Comparison of ENCODE assay signal across 26 cellular contexts in genomic region chr9:126894052-126894603, GRCh38.
"Had no signal": no experiment of that assay in that cellular context is flagged by ENCODE, and none has a peak within 500 bp of the region (broad histone marks: within the 10 kb centered on the region; RNA-seq: fewer than 3 reads in every experiment).

No MANE protein-coding gene starts in this region.

- H3K27ac Mint-ChIP-seq: activated CD4-positive, alpha-beta memory T cell treated with anti-CD3 and anti-CD28 coated beads, Interleukin-2, amount 10 ng/mL, durations not matched to agents 7 days and 5 days; activated CD4-positive, alpha-beta T cell treated with anti-CD3 and anti-CD28 coated beads, Interleukin-2, amount 10 ng/mL, durations not matched to agents 24 days and 14 days; activated naive CD4-positive, alpha-beta T cell treated with anti-CD3 and anti-CD28 coated beads, Interleukin-2, amount 50 U/mL, for 24 hours; activated T-helper 1 cell treated with anti-CD3 and anti-CD28 coated beads, Interleukin-12 subunit alpha, Interleukin-12 subunit beta, Interleukin-2, Interleukin-4 antibody, amounts not matched to agents 30 ng/mL and 10 ng/mL and 1 ng/mL, durations not matched to agents 14 hours and 24 hours and 36 hours; stimulated activated naive B cell treated with anti-CD40 and anti-IgM and Interleukin-4, amounts not matched to agents 10 μg/mL and 1 μg/mL and 100 μg/mL, for 72 hours; T-helper 2 cell treated with Interferon-gamma antibody and Interleukin-4, amounts not matched to agents 5 μg/mL and 100 μg/mL, for 36 hours; type B pancreatic cell had no signal

- H3K4me1 ChIP-seq: adrenal gland, ascending aorta, vagina had no signal

- H3K4me3 ChIP-seq: adrenal gland, ascending aorta, mucosa of descending colon, thoracic aorta, vagina had no signal

- H3K27ac ChIP-seq: adrenal gland, ascending aorta, brain microvascular endothelial cell, thoracic aorta, vagina, VCaP had no signal

- H3K9me3 Mint-ChIP-seq: activated CD4-positive, alpha-beta memory T cell treated with anti-CD3 and anti-CD28 coated beads, Interleukin-2, amount 10 ng/mL, durations not matched to agents 7 days and 5 days; activated CD4-positive, alpha-beta T cell treated with anti-CD3 and anti-CD28 coated beads, Interleukin-2, amount 10 ng/mL, durations not matched to agents 24 days and 14 days; activated naive CD4-positive, alpha-beta T cell treated with anti-CD3 and anti-CD28 coated beads, Interleukin-2, amount 50 U/mL, for 24 hours; activated T-helper 1 cell treated with anti-CD3 and anti-CD28 coated beads, Interleukin-12 subunit alpha, Interleukin-12 subunit beta, Interleukin-2, Interleukin-4 antibody, amounts not matched to agents 30 ng/mL and 10 ng/mL and 1 ng/mL, durations not matched to agents 14 hours and 24 hours and 36 hours; stimulated activated naive B cell treated with anti-CD40 and anti-IgM and Interleukin-4, amounts not matched to agents 10 μg/mL and 1 μg/mL and 100 μg/mL, for 72 hours; T-helper 2 cell treated with Interferon-gamma antibody and Interleukin-4, amounts not matched to agents 5 μg/mL and 100 μg/mL, for 36 hours; type B pancreatic cell had no signal

- DNase-seq: activated CD4-positive, alpha-beta memory T cell treated with anti-CD3 and anti-CD28 coated beads, Interleukin-2, amount 10 ng/mL, durations not matched to agents 7 days and 5 days; activated CD4-positive, alpha-beta T cell treated with anti-CD3 and anti-CD28 coated beads, Interleukin-2, amount 10 ng/mL, durations not matched to agents 24 days and 14 days; activated gamma-delta T cell treated with Interleukin-2 at 50 U/mL for 16 hours; brain microvascular endothelial cell; central memory CD4-positive, alpha-beta T cell; dermis blood vessel endothelial cell; effector CD8-positive, alpha-beta T cell; foreskin melanocyte; hypothalamus; mucosa of descending colon; posterior cingulate gyrus; small intestine; stimulated activated CD4-positive, alpha-beta T cell treated with anti-CD3 and anti-CD28 coated beads, Interleukin-15, amount 100 ng/mL, for 24 hours; stimulated activated CD8-positive, alpha-beta memory T cell treated with anti-CD3 and anti-CD28 coated beads, Interleukin-4, amount 100 ng/mL, for 48 hours; stimulated activated naive B cell treated with anti-CD40 and anti-IgM and Interleukin-4, amounts not matched to agents 10 μg/mL and 1 μg/mL and 100 μg/mL, for 72 hours had no signal

- ATAC-seq: activated CD4-positive, CD25-positive, alpha-beta regulatory T cell treated with anti-CD3 and anti-CD28 coated beads, Interleukin-2, amount 50 U/mL, for 24 hours; mucosa of descending colon; sciatic nerve; stimulated activated naive B cell treated with anti-CD40 and anti-IgM and Interleukin-4, amounts not matched to agents 10 μg/mL and 1 μg/mL and 100 μg/mL, for 72 hours had no signal

- H3K27me3 ChIP-seq: adrenal gland, ascending aorta, brain microvascular endothelial cell, vagina had no signal

- H3K4me1 Mint-ChIP-seq: activated naive CD4-positive, alpha-beta T cell treated with anti-CD3 and anti-CD28 coated beads, Interleukin-2, amount 50 U/mL, for 24 hours had no signal

- H3K9me3 ChIP-seq: adrenal gland, ascending aorta, mucosa of descending colon, thoracic aorta, vagina had no signal

- H3K36me3 ChIP-seq: adrenal gland, ascending aorta, brain microvascular endothelial cell, thoracic aorta, vagina had no signal

- H3K36me3 Mint-ChIP-seq: activated naive CD4-positive, alpha-beta T cell treated with anti-CD3 and anti-CD28 coated beads, Interleukin-2, amount 50 U/mL, for 24 hours; stimulated activated naive B cell treated with anti-CD40 and anti-IgM and Interleukin-4, amounts not matched to agents 10 μg/mL and 1 μg/mL and 100 μg/mL, for 72 hours; type B pancreatic cell had no signal

- H3K4me3 Mint-ChIP-seq: activated CD4-positive, alpha-beta memory T cell treated with anti-CD3 and anti-CD28 coated beads, Interleukin-2, amount 10 ng/mL, durations not matched to agents 7 days and 5 days; activated CD4-positive, alpha-beta T cell treated with anti-CD3 and anti-CD28 coated beads, Interleukin-2, amount 10 ng/mL, durations not matched to agents 24 days and 14 days; activated naive CD4-positive, alpha-beta T cell treated with anti-CD3 and anti-CD28 coated beads, Interleukin-2, amount 50 U/mL, for 24 hours; activated T-helper 1 cell treated with anti-CD3 and anti-CD28 coated beads, Interleukin-12 subunit alpha, Interleukin-12 subunit beta, Interleukin-2, Interleukin-4 antibody, amounts not matched to agents 30 ng/mL and 10 ng/mL and 1 ng/mL, durations not matched to agents 14 hours and 24 hours and 36 hours; stimulated activated naive B cell treated with anti-CD40 and anti-IgM and Interleukin-4, amounts not matched to agents 10 μg/mL and 1 μg/mL and 100 μg/mL, for 72 hours; T-helper 2 cell treated with Interferon-gamma antibody and Interleukin-4, amounts not matched to agents 5 μg/mL and 100 μg/mL, for 36 hours; type B pancreatic cell had no signal
